23 cellular contexts compared by ENCODE assay signal in the genomic region with DNA sequence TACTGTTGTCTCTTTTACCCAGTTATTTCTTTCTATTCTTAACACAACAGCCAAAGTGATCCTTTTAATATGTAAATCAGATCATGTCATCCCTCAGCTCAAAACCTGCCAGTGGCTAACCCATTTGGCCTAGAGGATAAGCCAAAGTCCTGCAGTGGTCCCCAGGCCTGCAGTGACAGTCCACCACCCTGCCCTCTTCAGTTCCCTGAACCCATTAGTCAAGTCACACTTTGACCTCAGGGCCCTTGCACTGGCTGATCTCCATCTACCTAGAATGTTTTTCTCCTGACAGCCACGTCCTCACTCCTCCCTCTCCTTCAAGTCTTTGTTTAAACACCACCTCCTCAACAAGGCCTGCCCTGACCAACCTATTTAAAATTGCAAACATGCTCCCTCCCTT. TPM values are rescaled to one million over a fixed set of nuclear protein-coding genes. Genes with fewer than 3 reads are reported as not detected.
DNase-seq lines count a peak whose midpoint lies in the region; ATAC-seq and TF ChIP-seq lines count a peak whose summit lies in the region.
"Had no signal": no experiment of that assay in that cellular context is flagged by ENCODE, and none has a peak within 500 bp of the region (broad histone marks: within the 10 kb centered on the region; RNA-seq: fewer than 3 reads in every experiment).

No MANE protein-coding gene starts in this region.

- no peak for TF ChIP-seq POLR2A in breast epithelium (IDR thresholded peaks at IDR 0.05)
- no peak for TF ChIP-seq POLR2A in thyroid gland (IDR thresholded peaks at IDR 0.05)

- H3K36me3 ChIP-seq in breast epithelium (no peaks in the 10 kb centered on the region), trophoblast cell (ENCODE audit: control insufficient read depth in 1 of 2, insufficient read depth in 2 of 2, low read length in 2 of 2) (peaks cover 2 to 4% of the 10 kb centered on the region in 2 experiments), thyroid gland (no peaks in the 10 kb centered on the region)
- H3K36me3 ChIP-seq: cardiac muscle cell, gastroesophageal sphincter, pancreas had no signal

- no peak overlapping the region for H3K4ac ChIP-seq in trophoblast cell (ENCODE audit: low read depth, low read length)

- H2AFZ ChIP-seq in trophoblast cell (ENCODE audit: insufficient read depth, low read length, poor library complexity), result no peak overlapping the region

- H2AK5ac ChIP-seq in trophoblast cell (ENCODE audit: low read length), result no peak overlapping the region

- H3K27ac ChIP-seq in breast epithelium (peak overlapping the region; percentile 48 to 69), trophoblast cell (ENCODE audit: low read depth, low read length) (no peak overlapping the region), thyroid gland (no peak overlapping the region)
- H3K27ac ChIP-seq: cardiac muscle cell, gastroesophageal sphincter, pancreas, VCaP had no signal

- H3K9me3 Mint-ChIP-seq in MCF 10A (ENCODE audit: unreplicated experiment) (no peaks in the 10 kb centered on the region), T-cell (no peaks in the 10 kb centered on the region)
- H3K9me3 Mint-ChIP-seq: CD8-positive, alpha-beta T cell had no signal

- no peak overlapping the region for H4K8ac ChIP-seq in trophoblast cell (ENCODE audit: low read depth, low read length)

- H3K4me3 Mint-ChIP-seq in MCF 10A (ENCODE audit: unreplicated experiment), result no peak overlapping the region
- H3K4me3 Mint-ChIP-seq in T-cell, result no peak overlapping the region
- H3K4me3 Mint-ChIP-seq: CD8-positive, alpha-beta T cell had no signal

- no CpG with 5 or more reads among the region's 1 CpG for WGBS in trophoblast cell (ENCODE audit: extremely low coverage, insufficient coverage, insufficient read length)
- 92 to 97% methylated on average over 1 of the region's 1 CpG for WGBS in thyroid gland, 2 donors

- H4K91ac ChIP-seq in trophoblast cell (ENCODE audit: low read depth, low read length), result no peak overlapping the region

- H3K4me3 ChIP-seq in breast epithelium (no peak overlapping the region), trophoblast cell (ENCODE audit: low read depth, low read length) (no peak overlapping the region), thyroid gland (replicated peaks in 1 of 3) (no peak overlapping the region)
- H3K4me3 ChIP-seq: cardiac muscle cell, gastroesophageal sphincter, pancreas had no signal

- H3K14ac ChIP-seq in trophoblast cell (ENCODE audit: low read length), result no peak overlapping the region

- no peak overlapping the region for H4K12ac ChIP-seq in trophoblast cell (ENCODE audit: low read depth, low read length)

- H3K27ac Mint-ChIP-seq in MCF 10A (ENCODE audit: low read depth, unreplicated experiment), result no peak overlapping the region
- H3K27ac Mint-ChIP-seq in T-cell, result peak overlapping the region; percentile 12 to 63
- H3K27ac Mint-ChIP-seq: CD8-positive, alpha-beta T cell had no signal

- no TSS peak for BruUV-seq in MCF 10A (replicated peaks; lab: Mats Ljungman, UMichigan)

- H3K18ac ChIP-seq in trophoblast cell (ENCODE audit: low read length), result no peak overlapping the region

- intact Hi-C loops in breast epithelium (cut with DNase I; ENCODE audit: low total_unique reads), result no loop called here
- intact Hi-C loops in MCF 10A (cut with micrococcal nuclease), result no loop called here
- intact Hi-C loops in thyroid gland (cut with DNase I), result no loop called here

- H2BK120ac ChIP-seq in trophoblast cell (ENCODE audit: insufficient read depth, low read length, poor library complexity), result no peak overlapping the region

- POLR2A ChIA-PET in MCF 10A (lab: Yijun Ruan, JAX), result no interaction called here
- POLR2A ChIA-PET in T-cell (lab: Charles Lee), result interaction anchor here in 1 of 2 donors (0.6 kb wide), 1 partner anchor 280 kb away, joined by 3 read pairs; no protein-coding TSS in a partner anchor

- H3K9ac ChIP-seq in trophoblast cell (ENCODE audit: low read length), result no peak overlapping the region

- H3K9me3 ChIP-seq in breast epithelium (no peaks in the 10 kb centered on the region), trophoblast cell (ENCODE audit: insufficient read depth, low read depth, low read length) (no peaks in the 10 kb centered on the region), thyroid gland (no peaks in the 10 kb centered on the region)
- H3K9me3 ChIP-seq: gastroesophageal sphincter, pancreas had no signal

- H3K4me1 ChIP-seq in breast epithelium (peaks cover 0 to 11% of the 10 kb centered on the region in 2 donors), trophoblast cell (ENCODE audit: control insufficient read depth in 1 of 2, insufficient read depth in 2 of 2, low read length in 2 of 2) (peaks cover 8 to 18% of the 10 kb centered on the region in 2 experiments), thyroid gland (no peaks in the 10 kb centered on the region)
- H3K4me1 ChIP-seq: pancreas had no signal

- peaks cover 3% of the 10 kb centered on the region for H3K79me2 ChIP-seq in trophoblast cell (ENCODE audit: control insufficient read depth, insufficient read depth, low read length, poor library complexity)

- ATAC-seq in T-cell (replicated peaks in 1 of 4) (no peak), left lobe of liver (peak; percentile 34), GM21447 (IDR thresholded peaks at IDR 0.05; ENCODE audit: unreplicated experiment) (no peak)
- ATAC-seq: CD8-positive, alpha-beta T cell; gastroesophageal sphincter; pancreas; right cardiac atrium had no signal

- H3K27me3 ChIP-seq in breast epithelium (no peaks in the 10 kb centered on the region), trophoblast cell (ENCODE audit: insufficient read depth, low read length) (no peaks in the 10 kb centered on the region), thyroid gland (no peaks in the 10 kb centered on the region)
- H3K27me3 ChIP-seq: cardiac muscle cell, gastroesophageal sphincter, pancreas had no signal

- CTCF ChIA-PET in MCF 10A (lab: Yijun Ruan, JAX), result interaction anchor here (1.3 kb wide), 1 partner anchor 19 kb away, joined by 7 read pairs; no protein-coding TSS in a partner anchor
- CTCF ChIA-PET in T-cell (lab: Charles Lee), result interaction anchor here in 1 of 2 donors (0.6 kb wide), 1 partner anchor 19 kb away, joined by 3 read pairs; no protein-coding TSS in a partner anchor

- H3K4me2 ChIP-seq in trophoblast cell (ENCODE audit: low read length), result no peak overlapping the region

- TF ChIP-seq CTCF in breast epithelium (IDR thresholded peaks at IDR 0.05), result no peak
- TF ChIP-seq CTCF in MCF 10A (IDR thresholded peaks at IDR 0.05; ENCODE audit: unreplicated experiment), result no peak
- no peak for TF ChIP-seq CTCF in thyroid gland (IDR thresholded peaks at IDR 0.05)

- peaks cover 2% of the 10 kb centered on the region for H3K79me1 ChIP-seq in trophoblast cell (ENCODE audit: low read length)

- DNase-seq in breast epithelium (ENCODE audit: low spot score in 2 of 2) (no peak), MCF 10A (ENCODE audit: unreplicated experiment) (no peak), T-cell (no peak), left lobe of liver (ENCODE audit: low spot score) (no peak), trophoblast cell (no peak), thyroid gland (no peak)
- DNase-seq: activated effector memory CD4-positive, alpha-beta T cell treated with Interleukin-2 at 50 U/mL for 16 hours; amniotic stem cell; CD8-positive, alpha-beta T cell; DMS79; KG1; kidney; mammary epithelial cell; MV-4-11; NCI-H1694 treated with DMSO at 0.1 percent for 48 hours; pancreas; right cardiac atrium; SHP77; stimulated activated CD8-positive, alpha-beta memory T cell treated with anti-CD3 and anti-CD28 coated beads, Interleukin-4, amount 100 ng/mL, for 48 hours had no signal

- no peaks in the 10 kb centered on the region for H3K27me3 Mint-ChIP-seq in MCF 10A (ENCODE audit: insufficient read depth, unreplicated experiment)
- no peaks in the 10 kb centered on the region for H3K27me3 Mint-ChIP-seq in T-cell

- H3K4me1 Mint-ChIP-seq in MCF 10A (ENCODE audit: insufficient read depth, unreplicated experiment) (peaks cover 35% of the 10 kb centered on the region), T-cell (peaks cover 35 to 44% (median 44%) of the 10 kb centered on the region in 3 donors)

- H3K23ac ChIP-seq in trophoblast cell (ENCODE audit: low read length), result no peak overlapping the region

- H3K36me3 Mint-ChIP-seq in MCF 10A (ENCODE audit: insufficient read depth, unreplicated experiment), result peaks cover 7% of the 10 kb centered on the region
- no peaks in the 10 kb centered on the region for H3K36me3 Mint-ChIP-seq in T-cell
- H3K36me3 Mint-ChIP-seq: CD8-positive, alpha-beta T cell had no signal

- no peak overlapping the region for H2BK5ac ChIP-seq in trophoblast cell (ENCODE audit: low read depth, low read length, poor library complexity)

- H2BK12ac ChIP-seq in trophoblast cell (ENCODE audit: low read length), result no peak overlapping the region

RNA-seq across cellular contexts. Expression of a gene that starts 9.5 kb away (rescaled TPM):
- total RNA-seq in breast epithelium, result 10 to 100 TPM in 2 of 3 donors, 1 to 10 TPM in 1; 3.8 to 30.1 (median 16.1) TPM
- 6.8 and 10.4 TPM in 2 replicates for total RNA-seq in MCF 10A (2022)
- 1 to 10 TPM; 4.6 to 7.5 (median 6.3) TPM for total RNA-seq in T-cell
- 6.2 TPM for total RNA-seq in left lobe of liver
- 33.7 and 34.3 TPM in 2 replicates for polyA plus RNA-seq in trophoblast cell (2013)
- 1 to 10 TPM; 4.4 to 5.4 (median 5.2) TPM for total RNA-seq in thyroid gland

Comparison
In these comparisons a context has a peak if more than half of its experiments do, and no peak if none do; other contexts are left out.
1. H3K27ac ChIP-seq: peak in breast epithelium (2 of 2); none in trophoblast cell (single experiment) and thyroid gland (0 of 3).